In genomic region chr14:89767861-89768268, GRCh38 we compare ENCODE assay signal across 8 cellular contexts.
DNase-seq lines count a peak whose midpoint lies in the region; ATAC-seq and TF ChIP-seq lines count a peak whose summit lies in the region.

No MANE protein-coding gene starts in this region.

- H3K27ac ChIP-seq in dorsolateral prefrontal cortex, result no peak overlapping the region

- no peak overlapping the region for H3K4me3 ChIP-seq in dorsolateral prefrontal cortex

- peak; percentile 85 for ATAC-seq in HG02763 (IDR thresholded peaks at IDR 0.05; ENCODE audit: unreplicated experiment)

- no peaks in the 10 kb centered on the region for H3K27me3 ChIP-seq in dorsolateral prefrontal cortex

- intact Hi-C loops in dorsolateral prefrontal cortex (cut with DNase I), result no loop called here

- peak; percentile 42 for DNase-seq in NCI-H345 (lab: John Stamatoyannopoulos, UW)
- no peak for DNase-seq in NCI-H345 treated with DMSO at 0.1 percent for 48 hours (lab: John Stamatoyannopoulos, UW; ENCODE audit: unreplicated experiment)
- peak; percentile 53 for DNase-seq in NCI-H2171 (lab: John Stamatoyannopoulos, UW)
- DNase-seq in activated CD4-positive, alpha-beta T cell treated with anti-CD3 and anti-CD28 coated beads for 48 hours, result peak; percentile 74
- DNase-seq in dorsolateral prefrontal cortex, result no peak
- DNase-seq in myocyte (ENCODE audit: low read depth), result peak; percentile 41
- peak; percentile 28 for DNase-seq in stromal cell of bone marrow (ENCODE audit: low read depth)

- peak in 48 of 56 donors; percentile 12 to 65 (median 36) for TF ChIP-seq CTCF in dorsolateral prefrontal cortex (IDR thresholded peaks at IDR 0.05 in 54 of 56, conservative IDR thresholded peaks at IDR 0.05 in 2 of 56; ENCODE audit: low read depth in 1 of 56, partially characterized antibody in 56 of 56)

Comparison
In these comparisons a context has a peak if more than half of its experiments do, and no peak if none do; other contexts are left out.
1. DNase-seq: peak in NCI-H345 (single experiment), NCI-H2171 (single experiment), activated CD4-positive, alpha-beta T cell treated with anti-CD3 and anti-CD28 coated beads for 48 hours (single experiment), myocyte (single experiment) and stromal cell of bone marrow (single experiment); none in NCI-H345 treated with DMSO at 0.1 percent for 48 hours (single experiment) and dorsolateral prefrontal cortex (0 of 10).